In the genomic region with DNA sequence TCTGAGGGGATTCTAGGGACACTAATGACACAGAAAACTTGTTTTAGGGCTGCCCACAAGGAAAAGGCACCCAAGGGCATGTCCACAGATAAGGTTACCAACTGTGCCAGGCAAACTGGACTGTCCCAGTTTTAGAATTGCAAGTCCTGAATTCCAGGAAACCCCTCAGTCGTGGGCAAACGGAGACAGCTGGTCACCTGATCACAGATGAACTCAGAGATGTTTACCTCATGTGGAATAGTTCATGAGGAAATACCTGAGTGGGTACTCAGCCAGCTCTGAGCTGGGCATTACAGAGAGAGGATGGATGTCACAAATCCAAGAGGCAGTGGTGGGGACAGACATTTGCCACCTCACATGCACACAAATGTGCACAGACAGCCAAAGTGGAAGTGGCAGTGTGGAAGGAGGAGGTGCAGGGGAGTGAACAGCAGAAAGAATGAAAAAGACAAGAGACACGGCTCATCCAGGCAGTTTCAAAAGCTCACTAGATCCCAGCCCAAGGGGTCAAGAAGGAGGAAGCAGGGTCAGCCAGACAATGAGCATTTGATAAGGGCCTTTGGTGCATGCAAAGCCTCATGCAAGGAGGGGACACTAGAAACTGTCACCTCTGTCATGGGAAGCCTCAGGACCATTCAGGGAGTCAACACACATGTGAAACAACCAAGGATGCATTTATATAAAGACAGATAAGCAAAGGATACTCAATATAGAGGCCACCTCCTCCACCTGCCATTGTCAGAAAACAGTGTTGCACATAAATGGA, we compare ENCODE assay signal across 29 cellular contexts. TPM values are rescaled to one million over a fixed set of nuclear protein-coding genes. Genes with fewer than 3 reads are reported as not detected.
DNase-seq lines count a peak whose midpoint lies in the region; ATAC-seq, FAIRE-seq and TF ChIP-seq lines count a peak whose summit lies in the region.
"Had no signal": no experiment of that assay in that cellular context is flagged by ENCODE, and none has a peak within 500 bp of the region (broad histone marks: within the 10 kb centered on the region; RNA-seq: fewer than 3 reads in every experiment).

No MANE protein-coding gene starts in this region.

- TF ChIP-seq POLR2A in HepG2 (IDR thresholded peaks at IDR 0.05; ENCODE audit: insufficient read depth in 1 of 2, low read depth in 2 of 2, low read length in 2 of 2) (no peak), upper lobe of left lung (IDR thresholded peaks at IDR 0.05) (no peak)

- 1% methylated on average over 3 of the region's 3 CpGs for WGBS in HepG2 (ENCODE audit: low lambda C conversion rate)
- WGBS in upper lobe of left lung, 2 donors, result 43 to 54% methylated on average over 1 to 3 of the region's 3 CpGs
- WGBS in neuronal stem cell (ENCODE audit: extremely low coverage in 2 of 2, insufficient read length in 2 of 2, insufficient replicate concordance in 1 of 2), 2 donors, result no CpG with 5 or more reads among the region's 3 CpGs

- peaks cover 74% of the 10 kb centered on the region for H3K27me3 Mint-ChIP-seq in CD4-positive, alpha-beta T cell

- no peak overlapping the region for H2BK5ac ChIP-seq in neuronal stem cell (ENCODE audit: low read length)

- H2BK12ac ChIP-seq in neuronal stem cell (ENCODE audit: low read length), result no peak overlapping the region

- H3K36me3 ChIP-seq in Loucy (ENCODE audit: insufficient read depth, low read length), result no peaks in the 10 kb centered on the region
- no peaks in the 10 kb centered on the region for H3K36me3 ChIP-seq in HepG2 (replicated peaks in 1 of 2; ENCODE audit: control insufficient read depth in 1 of 2, insufficient read depth in 2 of 2, low read length in 2 of 2)
- H3K36me3 ChIP-seq in upper lobe of left lung, result no peaks in the 10 kb centered on the region
- no peaks in the 10 kb centered on the region for H3K36me3 ChIP-seq in neuronal stem cell (replicated peaks in 1 of 2; ENCODE audit: control insufficient read depth in 2 of 2, insufficient read depth in 2 of 2, low read length in 2 of 2)
- H3K36me3 ChIP-seq: left ventricle myocardium inferior, pancreas had no signal

- H3K18ac ChIP-seq in neuronal stem cell (ENCODE audit: low read length), result no peak overlapping the region

- no peaks in the 10 kb centered on the region for H3K9me2 ChIP-seq in Loucy (replicated peaks; ENCODE audit: low read depth, low read length)

- H2AK5ac ChIP-seq in neuronal stem cell (ENCODE audit: low read depth, low read length), result no peak overlapping the region

- POLR2A ChIA-PET in HepG2 (lab: Yijun Ruan, JAX), result interaction anchor here (1.4 kb wide), 1 partner anchor 100 kb away, joined by 5 read pairs; a partner anchor contains a TSS
- POLR2A ChIA-PET in CD4-positive, alpha-beta T cell (lab: Charles Lee), result no interaction called here

- no peak overlapping the region for H4K91ac ChIP-seq in neuronal stem cell (ENCODE audit: low read depth, low read length, poor library complexity)

- H3K27me3 ChIP-seq in Loucy (ENCODE audit: insufficient read depth, low read length, poor library complexity, severe bottlenecking), result no peaks in the 10 kb centered on the region
- H3K27me3 ChIP-seq in HepG2 (ENCODE audit: control insufficient read depth in 1 of 2, insufficient read depth in 2 of 2, low read length in 2 of 2), result peaks cover 1 to 11% of the 10 kb centered on the region in 2 experiments; a peak in 2 of 5 replicates
- no peaks in the 10 kb centered on the region for H3K27me3 ChIP-seq in upper lobe of left lung
- H3K27me3 ChIP-seq in CD4-positive, alpha-beta T cell (ENCODE audit: control insufficient read depth, insufficient read depth, low read length), result peaks cover 28% of the 10 kb centered on the region
- peaks cover 0 to 65% (median 0%) of the 10 kb centered on the region in 3 experiments for H3K27me3 ChIP-seq in neuronal stem cell (ENCODE audit: control insufficient read depth in 3 of 3, insufficient read depth in 3 of 3, low read depth in 1 of 3, low read length in 3 of 3)
- H3K27me3 ChIP-seq: pancreas had no signal

- H3K23ac ChIP-seq in neuronal stem cell (ENCODE audit: low read depth, low read length, poor library complexity), result no peak overlapping the region

- no peaks in the 10 kb centered on the region for H3K9me3 Mint-ChIP-seq in CD4-positive, alpha-beta T cell
- H3K9me3 Mint-ChIP-seq: activated CD4-positive, alpha-beta memory T cell treated with anti-CD3 and anti-CD28 coated beads for 36 hours; immature natural killer cell; nephron; T-helper 2 cell treated with Interferon-gamma antibody and Interleukin-4, amounts not matched to agents 5 μg/mL and 100 μg/mL, for 36 hours had no signal

- H3K4me2 ChIP-seq in Loucy (ENCODE audit: low read depth, low read length, poor library complexity, severe bottlenecking) (peak overlapping the region; percentile 18), HepG2 (ENCODE audit: low read depth, low read length) (peak overlapping the region; percentile 94), neuronal stem cell (ENCODE audit: insufficient read depth, low read length, poor library complexity, severe bottlenecking) (no peak overlapping the region)
- H3K4me2 ChIP-seq: hepatocyte had no signal

- no peak for DNase-seq in HepG2 (ENCODE audit: low spot score)
- no peak for DNase-seq in NCI-H146 treated with DMSO at 0.1 percent for 48 hours (lab: John Stamatoyannopoulos, UW; ENCODE audit: unreplicated experiment)
- no peak for DNase-seq in upper lobe of left lung
- DNase-seq in CD4-positive, alpha-beta T cell, result no peak
- DNase-seq in neuronal stem cell (ENCODE audit: low spot score), result no peak
- DNase-seq: activated CD8-positive, alpha-beta memory T cell treated with anti-CD3 and anti-CD28 coated beads, Interleukin-2, amount 50 U/mL, for 48 hours; activated effector memory CD4-positive, alpha-beta T cell treated with Interleukin-2 at 50 U/mL for 16 hours; DMS79; effector CD8-positive, alpha-beta T cell; foreskin keratinocyte; GF-D8; immature natural killer cell; KBM-7; left ventricle myocardium inferior; midbrain; NCI-H187 treated with DMSO at 0.1 percent for 48 hours; NCI-H526 treated with DMSO at 0.1 percent for 48 hours; pancreas; right cardiac atrium; stimulated activated CD4-positive, alpha-beta T cell treated with anti-CD3 and anti-CD28 coated beads, Interleukin-4, amount 100 ng/mL, for 1 hour; stimulated activated naive CD4-positive, alpha-beta T cell treated with Interleukin-2 at 50 U/mL for 16 hours had no signal

- CTCF ChIA-PET in HepG2 (lab: Yijun Ruan, JAX; ENCODE audit: low intra/inter-chr PET ratio, low total read pairs), result interaction anchor here (1.1 to 3.6 kb wide), 6 partner anchors 13 to 121 kb away, joined by 3 to 37 read pairs (median 15); a partner anchor contains a TSS
- CTCF ChIA-PET in CD4-positive, alpha-beta T cell (lab: Charles Lee), result interaction anchor here (1.4 to 1.7 kb wide), 2 partner anchors 71 to 87 kb away, joined by 4 to 7 read pairs; no protein-coding TSS in a partner anchor

- no peak overlapping the region for H3K4me3 Mint-ChIP-seq in CD4-positive, alpha-beta T cell
- H3K4me3 Mint-ChIP-seq: activated CD4-positive, alpha-beta memory T cell treated with anti-CD3 and anti-CD28 coated beads for 36 hours; immature natural killer cell; nephron; T-helper 2 cell treated with Interferon-gamma antibody and Interleukin-4, amounts not matched to agents 5 μg/mL and 100 μg/mL, for 36 hours had no signal

- peak overlapping the region; percentile 23 for H3K9ac ChIP-seq in Loucy (ENCODE audit: low read depth, low read length, poor library complexity, severe bottlenecking)
- peak overlapping the region; percentile 57; the same call in 1 of the 2 replicates for H3K9ac ChIP-seq in HepG2 (ENCODE audit: insufficient read depth, low read depth, low read length)
- H3K9ac ChIP-seq in neuronal stem cell (ENCODE audit: low read depth, low read length, poor library complexity), result no peak overlapping the region
- H3K9ac ChIP-seq: GM23248 had no signal

- H3K27ac ChIP-seq in C4-2B (peak overlapping the region; percentile 56), VCaP (peak overlapping the region; percentile 99), HepG2 (ENCODE audit: extremely low read length, insufficient read depth, low read length) (no peak overlapping the region), upper lobe of left lung (no peak overlapping the region), neuronal stem cell (replicated peaks; ENCODE audit: low read length) (no peak overlapping the region)
- no peak overlapping the region for H3K27ac ChIP-seq in CD4-positive, alpha-beta T cell (ENCODE audit: low read depth, low read length)
- H3K27ac ChIP-seq: foreskin keratinocyte, GM23248, hepatocyte, left ventricle myocardium inferior, pancreas had no signal

- H2AFZ ChIP-seq in Loucy (ENCODE audit: low read length), result peak overlapping the region; percentile 82
- peak overlapping the region; percentile 78 for H2AFZ ChIP-seq in HepG2 (ENCODE audit: low read length)
- H2AFZ ChIP-seq in neuronal stem cell (ENCODE audit: low read length), result no peak overlapping the region
- H2AFZ ChIP-seq: hepatocyte had no signal

- H3K4me1 ChIP-seq in Loucy (ENCODE audit: insufficient read depth, low read length, poor library complexity, severe bottlenecking) (peaks cover 6% of the 10 kb centered on the region), HepG2 (ENCODE audit: insufficient read depth, low read length) (peaks cover 70% of the 10 kb centered on the region), upper lobe of left lung (peaks cover 0 to 8% (median 1%) of the 10 kb centered on the region in 4 donors), neuronal stem cell (ENCODE audit: control insufficient read depth in 2 of 2, insufficient read depth in 1 of 2, low read depth in 1 of 2, low read length in 2 of 2) (peaks cover 2 to 13% of the 10 kb centered on the region in 2 donors)
- H3K4me1 ChIP-seq: foreskin keratinocyte had no signal

- no peak overlapping the region for H3K14ac ChIP-seq in neuronal stem cell (ENCODE audit: low read length)

- H3K4me1 Mint-ChIP-seq in CD4-positive, alpha-beta T cell (ENCODE audit: low read depth), result no peaks in the 10 kb centered on the region
- H3K4me1 Mint-ChIP-seq: immature natural killer cell had no signal

- no peaks in the 10 kb centered on the region for H3K79me1 ChIP-seq in neuronal stem cell (ENCODE audit: low read depth, low read length)

- no TSS peak for BruUV-seq in HepG2 (replicated peaks; lab: Mats Ljungman, UMichigan)

- H3K4me3 ChIP-seq in Loucy (ENCODE audit: low read length, poor library complexity, severe bottlenecking) (no peak overlapping the region), HepG2 (replicated peaks in 1 of 3; ENCODE audit: insufficient read depth in 1 of 3, low read depth in 2 of 3, low read length in 3 of 3) (peak overlapping the region; percentile 34 to 70 (median 58)), upper lobe of left lung (no peak overlapping the region), neuronal stem cell (ENCODE audit: low read length in 2 of 2) (no peak overlapping the region)
- H3K4me3 ChIP-seq: GM23248, hepatocyte, left ventricle myocardium inferior, pancreas had no signal

- H3K4ac ChIP-seq in neuronal stem cell (ENCODE audit: low read length), result no peak overlapping the region

- intact Hi-C loops in HepG2 (cut with micrococcal nuclease; ENCODE audit: unreplicated experiment), result no loop called here
- intact Hi-C loops in CD4-positive, alpha-beta T cell (cut with DNase I, micrococcal nuclease), result no loop called here

- TF ChIP-seq EP300 in HepG2 (IDR thresholded peaks at IDR 0.05; ENCODE audit: low read depth in 2 of 2, low read length in 2 of 2) (no peak), HepG2 (CRISPR knock-in tag; IDR thresholded peaks at IDR 0.05; ENCODE audit: borderline replicate concordance) (no peak), upper lobe of left lung (IDR thresholded peaks at IDR 0.05) (no peak)

- H3K36me3 Mint-ChIP-seq in CD4-positive, alpha-beta T cell (ENCODE audit: low read depth), result no peaks in the 10 kb centered on the region
- H3K36me3 Mint-ChIP-seq: activated CD4-positive, alpha-beta memory T cell treated with anti-CD3 and anti-CD28 coated beads for 36 hours; immature natural killer cell had no signal

- no peaks in the 10 kb centered on the region for H3F3A ChIP-seq in Loucy (ENCODE audit: low read depth)

- TF ChIP-seq CTCF in C4-2B (conservative IDR thresholded peaks at IDR 0.05) (no peak), Loucy (conservative IDR thresholded peaks at IDR 0.05; ENCODE audit: low read length) (no peak), VCaP (conservative IDR thresholded peaks at IDR 0.05) (no peak), HepG2 (CRISPR knock-in tag; IDR thresholded peaks at IDR 0.05) (no peak), upper lobe of left lung (IDR thresholded peaks at IDR 0.05) (no peak)
- TF ChIP-seq CTCF in CD4-positive, alpha-beta T cell (IDR thresholded peaks at IDR 0.05), result no peak

- H3K79me2 ChIP-seq in Loucy (ENCODE audit: insufficient read depth, low read length) (no peaks in the 10 kb centered on the region), HepG2 (ENCODE audit: insufficient read depth, low read length) (no peaks in the 10 kb centered on the region)
- H3K79me2 ChIP-seq: hepatocyte had no signal

- no peak for FAIRE-seq in HepG2 (lab: Jason Lieb, UNC)
- FAIRE-seq: pancreas had no signal

- no peak overlapping the region for H2BK15ac ChIP-seq in neuronal stem cell (ENCODE audit: low read length)

- no peak for ATAC-seq in HepG2
- ATAC-seq in upper lobe of left lung (ENCODE audit: low FRiP score in 2 of 2), result no peak
- ATAC-seq in CD4-positive, alpha-beta T cell (ENCODE audit: poor library complexity), result no peak
- ATAC-seq: foreskin keratinocyte, right cardiac atrium had no signal

- no peaks in the 10 kb centered on the region for H3K9me3 ChIP-seq in Loucy (ENCODE audit: insufficient read depth, low read depth, low read length)
- H3K9me3 ChIP-seq in HepG2 (ENCODE audit: low read length), result no peaks in the 10 kb centered on the region
- H3K9me3 ChIP-seq in upper lobe of left lung, result no peaks in the 10 kb centered on the region
- H3K9me3 ChIP-seq in CD4-positive, alpha-beta T cell (ENCODE audit: control insufficient read depth, low read length), result no peaks in the 10 kb centered on the region
- no peaks in the 10 kb centered on the region for H3K9me3 ChIP-seq in neuronal stem cell (replicated peaks in 1 of 2; ENCODE audit: control insufficient read depth in 2 of 2, insufficient read depth in 1 of 2, low read depth in 1 of 2, low read length in 2 of 2)
- H3K9me3 ChIP-seq: left ventricle myocardium inferior, pancreas had no signal

- no peak overlapping the region for H4K8ac ChIP-seq in neuronal stem cell (ENCODE audit: low read depth, low read length)

- H3K27ac Mint-ChIP-seq in CD4-positive, alpha-beta T cell, result no peak overlapping the region
- H3K27ac Mint-ChIP-seq: activated CD4-positive, alpha-beta memory T cell treated with anti-CD3 and anti-CD28 coated beads for 36 hours; T-helper 2 cell treated with Interferon-gamma antibody and Interleukin-4, amounts not matched to agents 5 μg/mL and 100 μg/mL, for 36 hours had no signal

- in situ Hi-C loops in HepG2 (cut with HindIII; ENCODE audit: extremely low pct_ligation_motif_present, low pct_unique_long_range_greater_than_20kb), result loop anchor here (5.0 kb wide), 1 partner anchor 120 kb away; no protein-coding TSS in a partner anchor

- TF ChIP-seq RAD21 in HepG2 (CRISPR knock-in tag; IDR thresholded peaks at IDR 0.05), result no peak

- H2BK120ac ChIP-seq in neuronal stem cell (ENCODE audit: low read depth, low read length), result no peak overlapping the region

- H4K20me1 ChIP-seq in Loucy (ENCODE audit: insufficient read depth, low read length, poor library complexity, severe bottlenecking) (no peaks in the 10 kb centered on the region), HepG2 (ENCODE audit: insufficient read depth, low read length) (no peaks in the 10 kb centered on the region)

RNA-seq across cellular contexts. Expression of a gene that starts 24.8 kb away (rescaled TPM):
- 0.04 TPM in 1 of 2 replicates, not detected in the other for total RNA-seq in HepG2 (2016; rRNA removed; fragmentation: Illumina TruSeq; extraction: Trizol)
- total RNA-seq in HepG2 (2016; cell fraction: cytosol; rRNA removed; fragmentation: Illumina TruSeq; extraction: Trizol; ENCODE audit: low read depth), result not detected in 2 replicates
- total RNA-seq in HepG2 (2016; cell fraction: insoluble cytoplasmic fraction; rRNA removed; fragmentation: Illumina TruSeq; extraction: Trizol), result 0.09 TPM in 1 of 2 replicates, not detected in the other
- 0.12 TPM in 1 of 2 replicates, not detected in the other for total RNA-seq in HepG2 (2016; cell fraction: membrane; rRNA removed; fragmentation: Illumina TruSeq; extraction: Trizol)
- total RNA-seq in HepG2 (2016; cell fraction: nucleus; rRNA removed; fragmentation: Illumina TruSeq; extraction: Trizol), result not detected in 2 replicates
- polyA plus RNA-seq in HepG2 (2011; rRNA removed), result 0.08 and 0.25 TPM in 2 replicates
- 0.05 and 0.14 TPM in 2 replicates for polyA plus RNA-seq in HepG2 (2011; cell fraction: cytosol; rRNA removed)
- polyA plus RNA-seq in HepG2 (2011; cell fraction: nucleus; rRNA removed), result 0.23 and 0.45 TPM in 2 replicates
- 0.19 and 0.25 TPM in 2 replicates for polyA plus RNA-seq in HepG2 (2012)
- 0.07 TPM in 1 of 2 replicates, not detected in the other for polyA plus RNA-seq in HepG2 (2016; cell fraction: cytosol; fragmentation: Illumina TruSeq; extraction: Trizol; ENCODE audit: low read depth)
- polyA plus RNA-seq in HepG2 (2016; cell fraction: insoluble cytoplasmic fraction; fragmentation: Illumina TruSeq; extraction: Trizol; ENCODE audit: low read depth), result not detected in 2 replicates
- not detected in 2 replicates for polyA plus RNA-seq in HepG2 (2016; cell fraction: membrane; fragmentation: Illumina TruSeq; extraction: Trizol; ENCODE audit: low read depth)
- not detected in 2 replicates for polyA plus RNA-seq in HepG2 (2016; cell fraction: nucleus; fragmentation: Illumina TruSeq; extraction: Trizol; ENCODE audit: insufficient read depth, low read depth)
- 0.16 and 0.40 TPM in 2 replicates for polyA minus RNA-seq in HepG2 (2011; rRNA and poly(A)+ RNA removed; ENCODE audit: low replicate concordance)
- not detected in 2 replicates for polyA minus RNA-seq in HepG2 (2011; cell fraction: cytosol; rRNA and poly(A)+ RNA removed)
- polyA minus RNA-seq in HepG2 (2011; cell fraction: nucleus; rRNA and poly(A)+ RNA removed), result 0.26 and 1.1 TPM in 2 replicates
- 10 to 100 TPM in 1 of 6 donors, 1 to 10 TPM in 4, under 1 TPM in 1; 0.69 to 12.1 (median 1.5) TPM for total RNA-seq in upper lobe of left lung
- total RNA-seq in CD4-positive, alpha-beta T cell, result not detected
- 0.60 TPM for polyA plus RNA-seq in neuronal stem cell (2013, experiment 1 of 2)
- polyA plus RNA-seq in neuronal stem cell (2013, experiment 2 of 2), result 0.43 TPM
- total RNA-seq: activated CD4-positive, alpha-beta memory T cell treated with anti-CD3 and anti-CD28 coated beads for 36 hours; foreskin keratinocyte; GM23248; left ventricle myocardium inferior had no signal
- polyA plus RNA-seq: foreskin keratinocyte, GM23248, hepatocyte, immature natural killer cell had no signal

RNA-seq across cellular contexts. Expression of a gene that starts 38.6 kb away (rescaled TPM):
- total RNA-seq in HepG2 (2016; rRNA removed; fragmentation: Illumina TruSeq; extraction: Trizol) (72.9 and 112 TPM in 2 replicates), upper lobe of left lung (100 to 1,000 TPM; 123 to 330 (median 180) TPM)
- total RNA-seq in HepG2 (2016; cell fraction: cytosol; rRNA removed; fragmentation: Illumina TruSeq; extraction: Trizol; ENCODE audit: low read depth), result 21.1 and 22.6 TPM in 2 replicates
- total RNA-seq in HepG2 (2016; cell fraction: insoluble cytoplasmic fraction; rRNA removed; fragmentation: Illumina TruSeq; extraction: Trizol), result 71.0 and 100 TPM in 2 replicates
- 38.8 and 53.3 TPM in 2 replicates for total RNA-seq in HepG2 (2016; cell fraction: membrane; rRNA removed; fragmentation: Illumina TruSeq; extraction: Trizol)
- total RNA-seq in HepG2 (2016; cell fraction: nucleus; rRNA removed; fragmentation: Illumina TruSeq; extraction: Trizol), result 38.1 and 38.5 TPM in 2 replicates
- 109 and 111 TPM in 2 replicates for polyA plus RNA-seq in HepG2 (2011; rRNA removed)
- polyA plus RNA-seq in HepG2 (2011; cell fraction: cytosol; rRNA removed), result 33.3 and 42.4 TPM in 2 replicates
- 39.4 and 47.3 TPM in 2 replicates for polyA plus RNA-seq in HepG2 (2011; cell fraction: nucleus; rRNA removed)
- 114 and 117 TPM in 2 replicates for polyA plus RNA-seq in HepG2 (2012)
- polyA plus RNA-seq in HepG2 (2016; cell fraction: cytosol; fragmentation: Illumina TruSeq; extraction: Trizol; ENCODE audit: low read depth), result 17.4 and 17.6 TPM in 2 replicates
- polyA plus RNA-seq in HepG2 (2016; cell fraction: insoluble cytoplasmic fraction; fragmentation: Illumina TruSeq; extraction: Trizol; ENCODE audit: low read depth), result 96.0 and 107 TPM in 2 replicates
- 19.3 and 24.7 TPM in 2 replicates for polyA plus RNA-seq in HepG2 (2016; cell fraction: membrane; fragmentation: Illumina TruSeq; extraction: Trizol; ENCODE audit: low read depth)
- 44.4 and 49.5 TPM in 2 replicates for polyA plus RNA-seq in HepG2 (2016; cell fraction: nucleus; fragmentation: Illumina TruSeq; extraction: Trizol; ENCODE audit: insufficient read depth, low read depth)
- 62.7 and 120 TPM in 2 replicates for polyA minus RNA-seq in HepG2 (2011; rRNA and poly(A)+ RNA removed; ENCODE audit: low replicate concordance)
- 46.2 and 66.1 TPM in 2 replicates for polyA minus RNA-seq in HepG2 (2011; cell fraction: cytosol; rRNA and poly(A)+ RNA removed)
- polyA minus RNA-seq in HepG2 (2011; cell fraction: nucleus; rRNA and poly(A)+ RNA removed), result 65.1 and 99.0 TPM in 2 replicates
- 100 to 1,000 TPM; 140 to 142 TPM for total RNA-seq in CD4-positive, alpha-beta T cell
- polyA plus RNA-seq in neuronal stem cell (2013, experiment 1 of 2), result 26.0 TPM
- polyA plus RNA-seq in neuronal stem cell (2013, experiment 2 of 2), result 24.4 TPM

Comparison
In these comparisons a context has a peak if more than half of its experiments do, and no peak if none do; other contexts are left out.
1. H3K27ac ChIP-seq: peak in C4-2B (single experiment) and VCaP (single experiment); none in HepG2 (single experiment), upper lobe of left lung (0 of 4), CD4-positive, alpha-beta T cell (single experiment) and neuronal stem cell (single experiment).
2. H3K4me3 ChIP-seq: peak in HepG2 (3 of 3); none in Loucy (single experiment), upper lobe of left lung (0 of 4) and neuronal stem cell (0 of 2).